1 cellular context compared by ENCODE assay signal in genomic region chr1:210571356-210572334, GRCh38.
A peak's percentile ranks its signal among the peaks of the same experiment; 100 is the strongest.
TF ChIP-seq lines count a peak whose summit lies in the region.

No MANE protein-coding gene starts in this region.

TF ChIP-seq in SK-N-SH treated with all-trans-retinoic acid at 6 μM for 48 hours, 23 proteins besides CTCF, POLR2A, EP300 and RAD21 (continued from another document):
- TF ChIP-seq, protein P1, sequence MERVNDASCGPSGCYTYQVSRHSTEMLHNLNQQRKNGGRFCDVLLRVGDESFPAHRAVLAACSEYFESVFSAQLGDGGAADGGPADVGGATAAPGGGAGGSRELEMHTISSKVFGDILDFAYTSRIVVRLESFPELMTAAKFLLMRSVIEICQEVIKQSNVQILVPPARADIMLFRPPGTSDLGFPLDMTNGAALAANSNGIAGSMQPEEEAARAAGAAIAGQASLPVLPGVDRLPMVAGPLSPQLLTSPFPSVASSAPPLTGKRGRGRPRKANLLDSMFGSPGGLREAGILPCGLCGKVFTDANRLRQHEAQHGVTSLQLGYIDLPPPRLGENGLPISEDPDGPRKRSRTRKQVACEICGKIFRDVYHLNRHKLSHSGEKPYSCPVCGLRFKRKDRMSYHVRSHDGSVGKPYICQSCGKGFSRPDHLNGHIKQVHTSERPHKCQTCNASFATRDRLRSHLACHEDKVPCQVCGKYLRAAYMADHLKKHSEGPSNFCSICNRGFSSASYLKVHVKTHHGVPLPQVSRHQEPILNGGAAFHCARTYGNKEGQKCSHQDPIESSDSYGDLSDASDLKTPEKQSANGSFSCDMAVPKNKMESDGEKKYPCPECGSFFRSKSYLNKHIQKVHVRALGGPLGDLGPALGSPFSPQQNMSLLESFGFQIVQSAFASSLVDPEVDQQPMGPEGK (CRISPR knock-in tag; IDR thresholded peaks at IDR 0.05; ENCODE audit: borderline replicate concordance), result peak; percentile 63; the same call in 1 of the 2 replicates
- TF ChIP-seq ZFP30 (CRISPR knock-in tag; IDR thresholded peaks at IDR 0.05) (no peak), RARB (CRISPR knock-in tag; IDR thresholded peaks at IDR 0.05) (no peak), ZFP3 (CRISPR knock-in tag; IDR thresholded peaks at IDR 0.05) (peak; percentile 80), ISL1 (CRISPR knock-in tag; IDR thresholded peaks at IDR 0.05) (peak; percentile 98), SNAI2 (CRISPR knock-in tag; IDR thresholded peaks at IDR 0.05) (no peak), CSRNP3 (CRISPR knock-in tag; IDR thresholded peaks at IDR 0.05) (no peak; the same call in 1 of the 2 replicates), CSDC2 (CRISPR knock-in tag; IDR thresholded peaks at IDR 0.05) (no peak), BACH2 (CRISPR knock-in tag; IDR thresholded peaks at IDR 0.05; ENCODE audit: borderline replicate concordance) (no peak)
